ENCODE assay signal across 8 cellular contexts in the genomic region with DNA sequence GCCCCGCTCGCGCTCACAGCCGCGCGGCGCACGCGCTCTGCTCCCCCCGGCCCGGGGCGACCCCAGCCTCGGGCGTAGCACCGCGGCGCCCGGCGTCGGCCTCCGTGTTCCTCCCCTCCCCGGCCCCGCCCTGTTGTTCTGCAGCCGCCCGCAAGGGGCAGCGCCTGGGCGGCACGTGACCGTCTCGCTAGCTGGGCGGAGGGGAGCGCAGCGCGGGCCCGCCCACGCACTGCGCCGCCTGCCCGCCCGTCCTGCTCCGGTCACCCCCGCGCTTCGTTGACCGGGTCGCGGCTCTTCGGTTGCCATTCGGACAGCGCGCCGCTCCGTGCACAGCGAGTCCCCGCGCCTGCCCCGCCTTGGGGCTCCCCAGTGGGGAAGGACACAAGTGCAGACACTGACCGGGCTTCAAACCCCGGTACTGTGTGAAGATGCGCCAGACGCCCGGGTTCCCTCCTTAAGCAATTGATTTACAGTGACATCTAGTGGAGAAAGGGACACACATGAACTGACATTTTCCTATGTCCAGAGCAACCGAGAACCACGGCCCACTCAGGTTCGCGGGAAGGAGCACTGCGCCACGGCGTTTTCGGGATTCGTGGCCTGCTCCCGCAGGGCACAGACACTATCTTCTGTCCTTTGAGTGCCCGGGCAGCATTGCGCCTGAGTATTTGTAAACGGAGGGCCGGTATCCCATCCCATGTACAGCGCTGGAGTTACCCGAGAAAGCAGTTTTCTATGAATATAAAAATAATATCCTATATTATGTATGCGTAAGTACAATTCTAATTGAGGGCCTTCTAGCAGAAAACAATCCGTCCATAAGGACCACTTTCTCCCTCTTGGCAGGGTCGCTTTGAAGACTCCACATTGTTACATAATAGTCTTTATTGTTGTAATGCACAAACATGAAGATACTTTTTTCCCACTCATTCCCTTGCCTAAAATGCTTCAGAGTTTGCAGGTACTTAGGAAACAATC. TPM values are rescaled to one million over a fixed set of nuclear protein-coding genes. Genes with fewer than 3 reads are reported as not detected.
DNase-seq lines count a peak whose midpoint lies in the region; ATAC-seq and TF ChIP-seq lines count a peak whose summit lies in the region.

No MANE protein-coding gene starts in this region.

- peak overlapping the region; percentile 86 for H3K4me2 ChIP-seq in osteoblast (ENCODE audit: insufficient read depth, low read length)

- H3K79me2 ChIP-seq in osteoblast (ENCODE audit: insufficient read depth, low read length), result peaks cover 39% of the 10 kb centered on the region

- POLR2A ChIA-PET in activated naive CD8-positive, alpha-beta T cell treated with anti-CD3 and anti-CD28 coated beads, Interleukin-2, amount 10 ng/mL, durations not matched to agents 7 days and 5 days (lab: Charles Lee), result interaction anchor here (1.5 kb wide), 1 partner anchor 153 kb away, joined by 9 read pairs; the partner anchor contains the start of genes EIF5B and TXNDC9

- intact Hi-C loops in head of caudate nucleus (cut with DNase I), result loop anchor here (1.0 kb wide), 1 partner anchor 153 kb away; the partner anchor contains the start of gene EIF5B

- peak overlapping the region; percentile 90 for H3K4me3 ChIP-seq in osteoblast (ENCODE audit: insufficient read depth, low read length)
- peak overlapping the region; percentile 98 for H3K4me3 ChIP-seq in thoracic aorta

- peak; percentile 86 for DNase-seq in NCI-H1092 treated with DMSO at 0.1 percent for 48 hours (lab: John Stamatoyannopoulos, UW)
- DNase-seq in SKM-1 (lab: John Stamatoyannopoulos, UW; ENCODE audit: unreplicated experiment), result peak; percentile 85
- DNase-seq in activated naive CD8-positive, alpha-beta T cell treated with anti-CD3 and anti-CD28 coated beads, Interleukin-2, amount 10 ng/mL, durations not matched to agents 7 days and 5 days, result peak; percentile 94
- DNase-seq in head of caudate nucleus, result peak; percentile 78 to 96 (median 91)
- DNase-seq in osteoblast (ENCODE audit: insufficient read length, low spot score, missing footprints), result peak; percentile 99
- DNase-seq in thoracic aorta (ENCODE audit: low spot score), result peak; percentile 70

- ATAC-seq in HG02642 (IDR thresholded peaks at IDR 0.05; ENCODE audit: poor library complexity, unreplicated experiment) (peak; percentile 85), thoracic aorta (ENCODE audit: insufficient number of reproducible peaks, low FRiP score, low read depth) (peak; percentile 88)
- peak; percentile 85 for ATAC-seq in activated naive CD8-positive, alpha-beta T cell treated with anti-CD3 and anti-CD28 coated beads, Interleukin-2, amount 10 ng/mL, durations not matched to agents 7 days and 5 days (ENCODE audit: low read depth)

- H3K9me3 Mint-ChIP-seq in activated naive CD8-positive, alpha-beta T cell treated with anti-CD3 and anti-CD28 coated beads, Interleukin-2, amount 10 ng/mL, durations not matched to agents 7 days and 5 days, result no peaks in the 10 kb centered on the region

- no peaks in the 10 kb centered on the region for H3K36me3 Mint-ChIP-seq in activated naive CD8-positive, alpha-beta T cell treated with anti-CD3 and anti-CD28 coated beads, Interleukin-2, amount 10 ng/mL, durations not matched to agents 7 days and 5 days

- H3K27ac ChIP-seq in osteoblast (ENCODE audit: low read depth, low read length), result peak overlapping the region; percentile 24
- peak overlapping the region; percentile 76 to 87 for H3K27ac ChIP-seq in thoracic aorta

- H3K4me1 Mint-ChIP-seq in activated naive CD8-positive, alpha-beta T cell treated with anti-CD3 and anti-CD28 coated beads, Interleukin-2, amount 10 ng/mL, durations not matched to agents 7 days and 5 days, result peaks cover 31% of the 10 kb centered on the region

- peak overlapping the region; percentile 94 for H2AFZ ChIP-seq in osteoblast (ENCODE audit: low read length)

- peak overlapping the region; percentile 92 for H3K27ac Mint-ChIP-seq in activated naive CD8-positive, alpha-beta T cell treated with anti-CD3 and anti-CD28 coated beads, Interleukin-2, amount 10 ng/mL, durations not matched to agents 7 days and 5 days

- H4K20me1 ChIP-seq in osteoblast (ENCODE audit: insufficient read depth, low read length), result peaks cover 29% of the 10 kb centered on the region

- TF ChIP-seq CTCF in osteoblast (IDR thresholded peaks at IDR 0.05; ENCODE audit: extremely low read depth, low read depth, low read length) (peak; percentile 71), thoracic aorta (IDR thresholded peaks at IDR 0.05) (peak; percentile 80)

- H3K9me3 ChIP-seq in osteoblast (ENCODE audit: low read depth, low read length) (no peaks in the 10 kb centered on the region), thoracic aorta (no peaks in the 10 kb centered on the region)

- H3K27me3 ChIP-seq in osteoblast (ENCODE audit: insufficient read depth, low read length), result peaks cover 7% of the 10 kb centered on the region
- H3K27me3 ChIP-seq in thoracic aorta (replicated peaks; ENCODE audit: insufficient read depth), result no peaks in the 10 kb centered on the region

- TF ChIP-seq POLR2A in GM10847 (IDR thresholded peaks at IDR 0.05; ENCODE audit: extremely low read depth, insufficient read length), result peak; percentile 9

- peak overlapping the region; percentile 95 for H3K4me3 Mint-ChIP-seq in activated naive CD8-positive, alpha-beta T cell treated with anti-CD3 and anti-CD28 coated beads, Interleukin-2, amount 10 ng/mL, durations not matched to agents 7 days and 5 days

- peaks cover 2% of the 10 kb centered on the region for H3K27me3 Mint-ChIP-seq in activated naive CD8-positive, alpha-beta T cell treated with anti-CD3 and anti-CD28 coated beads, Interleukin-2, amount 10 ng/mL, durations not matched to agents 7 days and 5 days

- no peaks in the 10 kb centered on the region for H3K36me3 ChIP-seq in osteoblast (ENCODE audit: insufficient read depth, low read length)
- no peaks in the 10 kb centered on the region for H3K36me3 ChIP-seq in thoracic aorta

- H3K4me1 ChIP-seq in osteoblast (ENCODE audit: insufficient read depth, low read length) (peaks cover 16% of the 10 kb centered on the region), thoracic aorta (ENCODE audit: control insufficient read depth in 1 of 2, low read depth in 2 of 2) (peaks cover 12 to 18% of the 10 kb centered on the region in 2 donors)

RNA-seq across cellular contexts. Expression of gene REV1, which starts 0.6 kb away (rescaled TPM):
- 10 to 100 TPM; 48.4 to 50.5 TPM for total RNA-seq in activated naive CD8-positive, alpha-beta T cell treated with anti-CD3 and anti-CD28 coated beads, Interleukin-2, amount 10 ng/mL, durations not matched to agents 7 days and 5 days
- total RNA-seq in osteoblast (37.3 and 41.0 TPM in 2 replicates), thoracic aorta (100 to 1,000 TPM in 1 of 2 donors, 10 to 100 TPM in 1; 48.3 to 107 TPM)

Comparison
In these comparisons a context has a peak if more than half of its experiments do, and no peak if none do; other contexts are left out.
1. Peak in every context shown above with its lines: DNase-seq, ATAC-seq, H3K4me3 ChIP-seq and H3K27ac ChIP-seq.